In genomic region chr7:66907731-66908130, GRCh38 we compare ENCODE assay signal across 7 cellular contexts.
"Had no signal": no experiment of that assay in that cellular context is flagged by ENCODE, and none has a peak within 500 bp of the region (broad histone marks: within the 10 kb centered on the region; RNA-seq: fewer than 3 reads in every experiment).

No MANE protein-coding gene starts in this region.

- ATAC-seq: HepG2 had no signal

- FAIRE-seq: HepG2, HTR-8/SVneo had no signal

- DNase-seq: IMR-90, KBM-7, KG1 had no signal

- H3K27ac ChIP-seq: HL-60, KMS-11 had no signal

- H3K9ac ChIP-seq: KMS-11 had no signal

- H3K4me2 ChIP-seq: KMS-11 had no signal
